In the genomic region with DNA sequence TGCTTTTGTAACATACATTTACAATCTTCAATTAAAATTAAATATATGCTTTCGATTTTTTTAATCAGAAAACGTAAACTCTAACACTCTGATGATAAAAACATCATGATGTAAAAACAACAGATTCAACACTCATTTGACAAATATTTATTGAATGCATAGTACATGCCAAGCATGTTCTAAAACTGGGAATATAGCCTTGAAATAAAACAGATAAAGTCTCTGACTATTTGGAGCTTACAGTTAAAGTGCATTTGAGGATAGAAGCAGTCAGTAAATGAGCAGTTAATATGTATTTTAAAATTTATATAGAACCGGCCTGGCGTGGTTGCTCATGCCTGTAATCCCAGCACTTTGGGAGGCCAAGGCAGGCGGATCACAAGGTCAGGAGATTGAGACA, we compare ENCODE assay signal across 20 cellular contexts.
"Had no signal": no experiment of that assay in that cellular context is flagged by ENCODE, and none has a peak within 500 bp of the region (broad histone marks: within the 10 kb centered on the region; RNA-seq: fewer than 3 reads in every experiment).

No MANE protein-coding gene starts in this region.

- ATAC-seq: activated CD4-positive, CD25-positive, alpha-beta regulatory T cell treated with anti-CD3 and anti-CD28 coated beads, Interleukin-2, amount 50 U/mL, for 24 hours; activated T-cell treated with anti-CD3 and anti-CD28 coated beads, Interleukin-2, amount 50 U/mL, for 72 hours; effector memory CD8-positive, alpha-beta T cell had no signal

- H3K27ac ChIP-seq: cardiac muscle cell, esophagus squamous epithelium, heart right ventricle, left ventricle myocardium inferior, thyroid gland had no signal

- H3K36me3 ChIP-seq: cardiac muscle cell, esophagus squamous epithelium, heart right ventricle, left ventricle myocardium inferior, thyroid gland had no signal

- H3K4me1 ChIP-seq: esophagus squamous epithelium, heart right ventricle, left ventricle myocardium inferior, thyroid gland had no signal

- H3K4me3 ChIP-seq: cardiac muscle cell, esophagus squamous epithelium, heart right ventricle, left ventricle myocardium inferior, thyroid gland had no signal

- DNase-seq: activated CD4-positive, alpha-beta T cell treated with anti-CD3 and anti-CD28 coated beads, Interleukin-2, amount 10 ng/mL, durations not matched to agents 7 days and 5 days; activated CD8-positive, alpha-beta memory T cell treated with anti-CD3 and anti-CD28 coated beads, Interleukin-2, amount 50 U/mL, for 48 hours; activated effector memory CD4-positive, alpha-beta T cell treated with anti-CD3 and anti-CD28 coated beads, Interleukin-2, amount 50 U/mL, for 16 hours; activated naive CD4-positive, alpha-beta T cell treated with anti-CD3 and anti-CD28 coated beads, Interleukin-2, amount 50 U/mL, for 16 hours; activated T-cell treated with anti-CD3 and anti-CD28 coated beads, Interleukin-2, amount 50 U/mL, for 72 hours; effector memory CD8-positive, alpha-beta T cell; esophagus squamous epithelium; heart right ventricle; kidney glomerular epithelial cell; left ventricle myocardium inferior; mammary epithelial cell; occipital lobe; retina; stimulated activated CD4-positive, alpha-beta T cell treated with anti-CD3 and anti-CD28 coated beads, Interleukin-12 subunit alpha, Interleukin-12 subunit beta, amount 100 ng/mL, for 4 hours; stimulated activated CD4-positive, alpha-beta T cell treated with anti-CD3 and anti-CD28 coated beads, Interleukin-1b, Interleukin-23, amount 100 ng/mL, for 48 hours; stimulated activated CD8-positive, alpha-beta memory T cell treated with anti-CD3 and anti-CD28 coated beads, Interleukin-4, amount 100 ng/mL, for 48 hours; stimulated activated naive CD4-positive, alpha-beta T cell; thyroid gland had no signal

- H3K27me3 ChIP-seq: cardiac muscle cell, esophagus squamous epithelium, heart right ventricle, thyroid gland had no signal

- H3K9me3 ChIP-seq: esophagus squamous epithelium, left ventricle myocardium inferior, thyroid gland had no signal
